ENCODE assay signal across 24 cellular contexts in genomic region chr5:167849874-167850273, GRCh38.
"Had no signal": no experiment of that assay in that cellular context is flagged by ENCODE, and none has a peak within 500 bp of the region (broad histone marks: within the 10 kb centered on the region; RNA-seq: fewer than 3 reads in every experiment).

No MANE protein-coding gene starts in this region.

- H3K36me3 Mint-ChIP-seq: IgD-negative memory B cell had no signal

- H3K27ac Mint-ChIP-seq: IgD-negative memory B cell had no signal

- H3K4me1 Mint-ChIP-seq: IgD-negative memory B cell had no signal

- H3K9ac ChIP-seq: KMS-11, SK-N-SH had no signal

- DNase-seq: Kasumi-1, MV-4-11, NCI-H1048, NCI-H1105, NCI-H1417, NCI-H1436 treated with DMSO at 0.1 percent for 48 hours, NCI-H1694, NCI-H1930, NCI-H2081, NCI-H2107, NCI-H2227 treated with DMSO at 0.1 percent for 48 hours, NCI-H524, NCI-H526 treated with DMSO at 0.1 percent for 48 hours, NCI-H748 treated with DMSO at 0.1 percent for 48 hours, Right ventricle myocardium superior, RPMI8226, SIG-M5, SK-N-SH, SW 1271 had no signal

- FAIRE-seq: K562, RCC 7860 had no signal

- H3K36me3 ChIP-seq: SJSA1 had no signal

- ATAC-seq: K562 had no signal

- H3K27ac ChIP-seq: KMS-11, SJSA1 had no signal

- H3K27me3 ChIP-seq: SJSA1 had no signal

- H3K4me3 ChIP-seq: K562, SJSA1 had no signal

- H3K4me3 Mint-ChIP-seq: IgD-negative memory B cell had no signal

- H3K9me3 ChIP-seq: SJSA1, SK-N-SH had no signal

- H3K4me2 ChIP-seq: KMS-11, SK-N-SH had no signal

- H3K27me3 Mint-ChIP-seq: IgD-negative memory B cell had no signal
